In genomic region chr19:51002542-51003311, GRCh38 we compare ENCODE assay signal across 9 cellular contexts. TPM values are rescaled to one million over a fixed set of nuclear protein-coding genes. Genes with fewer than 3 reads are reported as not detected.
DNase-seq lines count a peak whose midpoint lies in the region; ATAC-seq and TF ChIP-seq lines count a peak whose summit lies in the region.
"Had no signal": no experiment of that assay in that cellular context is flagged by ENCODE, and none has a peak within 500 bp of the region (broad histone marks: within the 10 kb centered on the region; RNA-seq: fewer than 3 reads in every experiment).

No MANE protein-coding gene starts in this region.

- ATAC-seq in body of pancreas (peak; percentile 12), GM21381 (IDR thresholded peaks at IDR 0.05; ENCODE audit: unreplicated experiment) (no peak)

- H3K27ac ChIP-seq in body of pancreas (no peak overlapping the region), neuronal stem cell (replicated peaks; ENCODE audit: low read length) (no peak overlapping the region), brain microvascular endothelial cell (no peak overlapping the region)

- no peak overlapping the region for H4K8ac ChIP-seq in neuronal stem cell (ENCODE audit: low read depth, low read length)

- no peaks in the 10 kb centered on the region for H3K9me3 ChIP-seq in body of pancreas
- no peaks in the 10 kb centered on the region for H3K9me3 ChIP-seq in neuronal stem cell (replicated peaks in 1 of 2; ENCODE audit: control insufficient read depth in 2 of 2, insufficient read depth in 1 of 2, low read depth in 1 of 2, low read length in 2 of 2)

- peak overlapping the region; percentile 69 for H2BK120ac ChIP-seq in neuronal stem cell (ENCODE audit: low read depth, low read length)

- H2BK12ac ChIP-seq in neuronal stem cell (ENCODE audit: low read length), result peak overlapping the region; percentile 63

- H3K23ac ChIP-seq in neuronal stem cell (ENCODE audit: low read depth, low read length, poor library complexity), result peak overlapping the region; percentile 60

- TF ChIP-seq POLR2A in body of pancreas (IDR thresholded peaks at IDR 0.05), result no peak

- no peaks in the 10 kb centered on the region for H3K36me3 ChIP-seq in body of pancreas (replicated peaks in 1 of 2; ENCODE audit: insufficient read depth in 1 of 2, low read depth in 2 of 2)
- no peaks in the 10 kb centered on the region for H3K36me3 ChIP-seq in neuronal stem cell (replicated peaks in 1 of 2; ENCODE audit: control insufficient read depth in 2 of 2, insufficient read depth in 2 of 2, low read length in 2 of 2)
- H3K36me3 ChIP-seq in brain microvascular endothelial cell (replicated peaks), result no peaks in the 10 kb centered on the region

- H3K79me1 ChIP-seq in neuronal stem cell (ENCODE audit: low read depth, low read length), result no peaks in the 10 kb centered on the region

- no peak for TF ChIP-seq CTCF in body of pancreas (IDR thresholded peaks at IDR 0.05)
- no peak for TF ChIP-seq CTCF in brain microvascular endothelial cell (IDR thresholded peaks at IDR 0.05; ENCODE audit: low read depth, low read length, missing control alignments)

- peak overlapping the region; percentile 91 for H2BK15ac ChIP-seq in neuronal stem cell (ENCODE audit: low read length)

- H4K91ac ChIP-seq in neuronal stem cell (ENCODE audit: low read depth, low read length, poor library complexity), result no peak overlapping the region

- H2AK5ac ChIP-seq in neuronal stem cell (ENCODE audit: low read depth, low read length), result peak overlapping the region; percentile 76

- 61 to 71% methylated on average over 24 to 38 of the region's 42 CpGs for WGBS in body of pancreas, 2 donors
- no CpG with 5 or more reads among the region's 42 CpGs for WGBS in neuronal stem cell (ENCODE audit: extremely low coverage in 2 of 2, insufficient read length in 2 of 2, insufficient replicate concordance in 1 of 2), 2 donors

- H3K9ac ChIP-seq in neuronal stem cell (ENCODE audit: low read depth, low read length, poor library complexity), result no peak overlapping the region

- no peak overlapping the region for H3K14ac ChIP-seq in neuronal stem cell (ENCODE audit: low read length)

- no peak overlapping the region for H3K4me3 ChIP-seq in body of pancreas
- no peak overlapping the region for H3K4me3 ChIP-seq in neuronal stem cell (ENCODE audit: low read length in 2 of 2)
- no peak overlapping the region for H3K4me3 ChIP-seq in brain microvascular endothelial cell (ENCODE audit: low read depth, low read length)

- H3K18ac ChIP-seq in neuronal stem cell (ENCODE audit: low read length), result peak overlapping the region; percentile 78

- intact Hi-C loops in body of pancreas (cut with DNase I), result no loop called here

- H2BK5ac ChIP-seq in neuronal stem cell (ENCODE audit: low read length), result no peak overlapping the region

- H3K27me3 ChIP-seq in body of pancreas, result no peaks in the 10 kb centered on the region
- peaks cover 0 to 8% (median 0%) of the 10 kb centered on the region in 3 experiments for H3K27me3 ChIP-seq in neuronal stem cell (ENCODE audit: control insufficient read depth in 3 of 3, insufficient read depth in 3 of 3, low read depth in 1 of 3, low read length in 3 of 3)
- H3K27me3 ChIP-seq in brain microvascular endothelial cell (replicated peaks), result no peaks in the 10 kb centered on the region

- H3K4me2 ChIP-seq in neuronal stem cell (ENCODE audit: insufficient read depth, low read length, poor library complexity, severe bottlenecking), result no peak overlapping the region

- H2AFZ ChIP-seq in neuronal stem cell (ENCODE audit: low read length), result no peak overlapping the region

- DNase-seq in NCI-H1436 (lab: John Stamatoyannopoulos, UW) (peak; percentile 47), NCI-H1436 treated with DMSO at 0.1 percent for 48 hours (lab: John Stamatoyannopoulos, UW) (no peak), LoVo (ENCODE audit: low spot score) (peak; percentile 60), body of pancreas (peak in 3 of 4 donors; percentile 16 to 59 (median 20)), neuronal stem cell (ENCODE audit: low spot score) (peak; percentile 42), middle frontal gyrus (ENCODE audit: extremely low spot score, low spot score) (no peak), brain microvascular endothelial cell (no peak)
- DNase-seq: cortex of kidney had no signal

- H3K4ac ChIP-seq in neuronal stem cell (ENCODE audit: low read length), result no peak overlapping the region

- in situ Hi-C loops in brain microvascular endothelial cell (cut with HindIII; ENCODE audit: low pct_ligation_motif_present, low sequenced_read_pairs), result no loop called here

- H3K4me1 ChIP-seq in body of pancreas (no peaks in the 10 kb centered on the region), neuronal stem cell (ENCODE audit: control insufficient read depth in 2 of 2, insufficient read depth in 1 of 2, low read depth in 1 of 2, low read length in 2 of 2) (peaks cover 0 to 8% of the 10 kb centered on the region in 2 donors)

RNA-seq across cellular contexts. Expression of gene KLK8, which starts 1.3 kb away (rescaled TPM):
- total RNA-seq in body of pancreas, result not detected
- 2.1 TPM for polyA plus RNA-seq in neuronal stem cell (2013, experiment 1 of 2)
- polyA plus RNA-seq in neuronal stem cell (2013, experiment 2 of 2), result 1.1 TPM

RNA-seq across cellular contexts. Expression of gene KLK10, which starts 16.8 kb away (rescaled TPM):
- total RNA-seq in body of pancreas, result not detected
- polyA plus RNA-seq in neuronal stem cell (2013, experiment 1 of 2), result 0.86 TPM
- polyA plus RNA-seq in neuronal stem cell (2013, experiment 2 of 2), result 0.61 TPM

RNA-seq across cellular contexts. Expression of gene KLK7, which starts 19.0 kb away (rescaled TPM):
- total RNA-seq in body of pancreas, result 1 to 10 TPM in 1 of 2 donors, not detected in 1; 4.2 TPM
- polyA plus RNA-seq in neuronal stem cell (2013, experiment 1 of 2), result 0.47 TPM
- 0.37 TPM for polyA plus RNA-seq in neuronal stem cell (2013, experiment 2 of 2)

RNA-seq across cellular contexts. Expression of gene KLK11, which starts 23.7 kb away (rescaled TPM):
- 10 to 100 TPM; 18.4 to 44.8 TPM for total RNA-seq in body of pancreas
- polyA plus RNA-seq in neuronal stem cell (2013, experiment 1 of 2), result not detected
- polyA plus RNA-seq in neuronal stem cell (2013, experiment 2 of 2), result not detected

RNA-seq across cellular contexts. Expression of gene KLK12, which starts 32.1 kb away (rescaled TPM):
- total RNA-seq in body of pancreas, result not detected
- polyA plus RNA-seq in neuronal stem cell (2013, experiment 1 of 2), result not detected
- not detected for polyA plus RNA-seq in neuronal stem cell (2013, experiment 2 of 2)

Comparison
In these comparisons a context has a peak if more than half of its experiments do, and no peak if none do; other contexts are left out.
1. DNase-seq: peak in NCI-H1436 (single experiment), LoVo (single experiment), body of pancreas (3 of 4) and neuronal stem cell (single experiment); none in NCI-H1436 treated with DMSO at 0.1 percent for 48 hours (single experiment), middle frontal gyrus (single experiment) and brain microvascular endothelial cell (single experiment).